ENCODE assay signal across 8 cellular contexts in genomic region chr1:170010443-170010842, GRCh38.
DNase-seq lines count a peak whose midpoint lies in the region; ATAC-seq and TF ChIP-seq lines count a peak whose summit lies in the region.

No MANE protein-coding gene starts in this region.

- H3K36me3 ChIP-seq in NT2/D1 (ENCODE audit: insufficient read depth, insufficient read length, low read length), result no peaks in the 10 kb centered on the region

- no peaks in the 10 kb centered on the region for H3K4me1 ChIP-seq in NT2/D1 (ENCODE audit: insufficient read depth, insufficient read length)

- no peak for TF ChIP-seq POLR2A in erythroblast (IDR thresholded peaks at IDR 0.05; ENCODE audit: low read length)

- H3K4me3 ChIP-seq in NT2/D1 (ENCODE audit: insufficient read length, low read depth), result no peak overlapping the region

- H3K9me3 ChIP-seq in NT2/D1 (ENCODE audit: insufficient read depth, low read length), result no peaks in the 10 kb centered on the region

- DNase-seq in stimulated activated CD4-positive, alpha-beta T cell treated with anti-CD3 and anti-CD28 coated beads, Interleukin-4, amount 100 ng/mL, for 24 hours, result peak; percentile 3
- no peak for DNase-seq in stimulated activated CD4-positive, alpha-beta T cell treated with anti-CD3 and anti-CD28 coated beads, Interleukin-4, amount 100 ng/mL, for 1 hour
- peak; percentile 15 for DNase-seq in NT2/D1 (ENCODE audit: low read depth, low spot score)
- peak; percentile 44 to 66 for DNase-seq in erythroblast (lab: John Stamatoyannopoulos, UW)
- DNase-seq in stromal cell of bone marrow (ENCODE audit: low read depth), result peak; percentile 53
- DNase-seq in 8988T, result no peak

- H3K9ac ChIP-seq in NT2/D1 (ENCODE audit: insufficient read length, low read depth), result no peak overlapping the region

- ATAC-seq in HG03095 (IDR thresholded peaks at IDR 0.05; ENCODE audit: unreplicated experiment) (no peak), HG03196 (IDR thresholded peaks at IDR 0.05; ENCODE audit: unreplicated experiment) (no peak)

- H3K27me3 ChIP-seq in NT2/D1 (ENCODE audit: insufficient read depth, insufficient read length), result no peaks in the 10 kb centered on the region

Comparison
In these comparisons a context has a peak if more than half of its experiments do, and no peak if none do; other contexts are left out.
1. DNase-seq: peak in stimulated activated CD4-positive, alpha-beta T cell treated with anti-CD3 and anti-CD28 coated beads, Interleukin-4, amount 100 ng/mL, for 24 hours (single experiment), NT2/D1 (single experiment), erythroblast (2 of 2) and stromal cell of bone marrow (single experiment); none in stimulated activated CD4-positive, alpha-beta T cell treated with anti-CD3 and anti-CD28 coated beads, Interleukin-4, amount 100 ng/mL, for 1 hour (single experiment) and 8988T (single experiment).